Comparison of ENCODE assay signal across 23 cellular contexts in the genomic region with DNA sequence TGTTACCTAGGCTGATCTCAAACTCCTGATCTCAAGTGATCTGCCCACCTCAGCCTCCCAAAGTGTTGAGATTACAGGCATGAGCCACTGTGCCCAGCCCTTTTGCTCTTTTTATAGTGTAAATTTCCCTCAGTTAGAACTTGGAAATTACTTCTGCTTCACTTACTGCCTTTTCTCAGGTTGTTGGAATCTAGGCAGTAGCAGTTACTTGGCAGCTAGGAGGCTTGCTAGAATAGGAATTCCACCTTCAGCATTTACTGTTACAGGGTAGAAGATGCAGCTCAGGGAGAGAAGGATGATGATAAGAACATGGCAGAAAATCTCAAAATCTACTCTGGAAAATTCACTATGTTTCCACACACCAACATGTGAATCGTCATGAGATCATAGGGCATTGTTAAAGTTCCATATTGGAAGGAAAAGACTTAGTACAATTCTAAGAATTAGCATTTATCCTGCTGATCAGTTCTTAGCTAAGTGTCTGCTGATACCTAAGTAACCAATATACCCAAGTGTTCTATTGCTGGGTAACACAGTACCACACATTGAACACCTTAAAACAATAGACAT.
"Had no signal": no experiment of that assay in that cellular context is flagged by ENCODE, and none has a peak within 500 bp of the region (broad histone marks: within the 10 kb centered on the region; RNA-seq: fewer than 3 reads in every experiment).

No MANE protein-coding gene starts in this region.

- H3K4me1 ChIP-seq: parathyroid adenoma, right lobe of liver, testis had no signal

- H3K9ac ChIP-seq: parathyroid adenoma had no signal

- H3K27ac ChIP-seq: heart right ventricle, parathyroid adenoma, right lobe of liver, skin epidermis, testis, vagina had no signal

- H3K27ac Mint-ChIP-seq: activated B cell treated with CpG ODN at 0.5 μM for 24 hours; activated CD4-positive, alpha-beta memory T cell treated with anti-CD3 and anti-CD28 coated beads for 36 hours; activated CD4-positive, alpha-beta T cell treated with anti-CD3 and anti-CD28 coated beads for 36 hours; activated naive CD8-positive, alpha-beta T cell treated with anti-CD3 and anti-CD28 coated beads for 36 hours; dendritic cell treated with granulocyte-macrophage colony-stimulating factor and Interleukin-4, amounts not matched to agents 40 ng/mL and 50 ng/mL, for 4 days; nephron progenitor cell had no signal

- H3K4me3 ChIP-seq: heart right ventricle, right lobe of liver, skin epidermis, testis, vagina had no signal

- ATAC-seq: activated CD4-positive, alpha-beta T cell treated with anti-CD3 and anti-CD28 coated beads for 36 hours; left cardiac atrium; right lobe of liver had no signal

- DNase-seq: activated B cell treated with CpG ODN at 0.5 μM for 24 hours; activated CD4-positive, alpha-beta memory T cell treated with anti-CD3 and anti-CD28 coated beads for 36 hours; activated CD4-positive, alpha-beta T cell treated with anti-CD3 and anti-CD28 coated beads for 36 hours; activated naive CD4-positive, alpha-beta T cell treated with Interleukin-2 at 50 U/mL for 16 hours; activated naive CD8-positive, alpha-beta T cell treated with anti-CD3 and anti-CD28 coated beads for 36 hours; activated T-cell treated with anti-CD3 and anti-CD28 coated beads, Interleukin-2, amount 50 U/mL, for 48 hours; caudate nucleus; effector CD4-positive, alpha-beta T cell; heart right ventricle; islet precursor cell; left cardiac atrium; mesenchymal stem cell; nephron progenitor cell; nucleus accumbens; right lobe of liver; stimulated activated CD4-positive, alpha-beta T cell treated with anti-CD3 and anti-CD28 coated beads, Interleukin-1b, Interleukin-23, amount 100 ng/mL, for 48 hours; T-helper 1 cell; T-helper 9 cell; testis had no signal

- H3K4me3 Mint-ChIP-seq: activated B cell treated with CpG ODN at 0.5 μM for 24 hours; activated CD4-positive, alpha-beta memory T cell treated with anti-CD3 and anti-CD28 coated beads for 36 hours; activated CD4-positive, alpha-beta T cell treated with anti-CD3 and anti-CD28 coated beads for 36 hours; activated naive CD8-positive, alpha-beta T cell treated with anti-CD3 and anti-CD28 coated beads for 36 hours; dendritic cell treated with granulocyte-macrophage colony-stimulating factor and Interleukin-4, amounts not matched to agents 40 ng/mL and 50 ng/mL, for 4 days; nephron progenitor cell had no signal

- H3K9me3 ChIP-seq: right lobe of liver, testis had no signal

- H3K79me2 ChIP-seq: parathyroid adenoma had no signal

- H3K27me3 Mint-ChIP-seq: activated B cell treated with CpG ODN at 0.5 μM for 24 hours; activated CD4-positive, alpha-beta memory T cell treated with anti-CD3 and anti-CD28 coated beads for 36 hours; activated CD4-positive, alpha-beta T cell treated with anti-CD3 and anti-CD28 coated beads for 36 hours; activated naive CD8-positive, alpha-beta T cell treated with anti-CD3 and anti-CD28 coated beads for 36 hours; dendritic cell treated with granulocyte-macrophage colony-stimulating factor and Interleukin-4, amounts not matched to agents 40 ng/mL and 50 ng/mL, for 4 days had no signal

- H2AFZ ChIP-seq: parathyroid adenoma had no signal

- H3K4me1 Mint-ChIP-seq: nephron progenitor cell had no signal

- H3K27me3 ChIP-seq: heart right ventricle, right lobe of liver, testis, vagina had no signal
